8 cellular contexts compared by ENCODE assay signal in the genomic region with DNA sequence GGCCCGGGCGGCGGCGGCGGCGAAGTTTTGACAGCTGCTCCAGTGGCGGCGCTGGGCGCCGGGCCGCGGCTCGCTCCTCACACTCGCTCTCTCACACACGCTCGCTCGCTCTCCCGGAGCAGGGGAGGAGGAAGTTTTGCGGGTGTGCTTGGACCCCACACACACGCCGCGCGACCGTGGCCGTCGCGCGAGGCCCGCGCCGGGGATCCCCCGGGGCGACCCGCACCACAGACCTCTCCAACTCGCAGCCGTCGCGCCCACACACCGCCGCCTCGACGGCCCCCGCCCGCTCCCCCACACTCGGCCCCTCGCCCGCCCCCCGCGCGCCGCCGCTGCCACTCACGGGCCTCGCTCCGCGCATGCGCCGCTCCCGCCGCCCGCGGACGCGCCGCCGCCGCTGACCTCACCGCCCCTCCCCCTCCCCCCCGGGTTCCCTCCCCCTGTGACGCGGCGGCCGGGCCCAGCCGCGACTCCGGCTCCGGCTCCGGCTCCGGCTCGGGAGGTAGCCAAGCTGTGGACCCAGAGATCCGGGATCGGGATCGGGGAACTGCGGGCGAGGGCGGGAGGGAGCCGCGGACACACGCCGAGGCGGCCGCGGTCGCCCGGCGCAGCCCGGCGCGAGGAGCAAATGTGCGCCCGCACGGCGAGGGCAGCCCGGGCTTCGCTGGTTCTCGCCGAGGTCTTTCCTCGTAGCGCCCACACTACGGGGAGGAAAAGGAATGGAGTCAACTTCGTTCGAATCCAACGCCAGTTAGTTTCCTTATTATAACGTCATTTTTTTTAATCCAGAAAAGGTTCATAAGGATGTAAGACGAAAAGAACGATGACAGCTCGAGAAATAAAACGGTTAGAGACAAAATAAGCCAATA. TPM values are rescaled to one million over a fixed set of nuclear protein-coding genes. Genes with fewer than 3 reads are reported as not detected.
DNase-seq lines count a peak whose midpoint lies in the region; ATAC-seq and TF ChIP-seq lines count a peak whose summit lies in the region.

No MANE protein-coding gene starts in this region.

- H3K9me3 ChIP-seq in DND-41 (ENCODE audit: insufficient read depth, low read length, severe bottlenecking) (no peaks in the 10 kb centered on the region), Karpas-422 (ENCODE audit: low read length) (no peaks in the 10 kb centered on the region)

- H3K36me3 Mint-ChIP-seq in nephron (ENCODE audit: low read depth): no peaks in the 10 kb centered on the region

- H2AFZ ChIP-seq in DND-41 (ENCODE audit: low read depth, low read length) (peak overlapping the region; percentile 97), Karpas-422 (ENCODE audit: low read length) (no peak overlapping the region)

- H4K20me1 ChIP-seq in DND-41 (ENCODE audit: insufficient read depth, low read length): peaks cover 18% of the 10 kb centered on the region
- H4K20me1 ChIP-seq in Karpas-422 (ENCODE audit: insufficient read depth, low read depth, low read length): peaks cover 14% of the 10 kb centered on the region; the same call in 1 of the 2 replicates

- peaks cover 28% of the 10 kb centered on the region for H3K4me1 ChIP-seq in DND-41 (ENCODE audit: insufficient read depth, low read length)
- H3K4me1 ChIP-seq in Karpas-422 (ENCODE audit: low read length): peaks cover 31% of the 10 kb centered on the region

- peak; percentile 65 for ATAC-seq in DND-41 (ENCODE audit: insufficient read depth, low read depth)
- peak; percentile 47 for ATAC-seq in GM21786 (IDR thresholded peaks at IDR 0.05; ENCODE audit: unreplicated experiment)
- ATAC-seq in stimulated activated naive CD8-positive, alpha-beta T cell treated with anti-CD3 and anti-CD28 coated beads, Interleukin-15, Interleukin-2, amounts not matched to agents 100 U/mL and 50 U/mL, for 24 hours: peak; percentile 72

- H3K27me3 Mint-ChIP-seq in nephron (ENCODE audit: low read depth): no peaks in the 10 kb centered on the region

- H3K4me2 ChIP-seq in DND-41 (ENCODE audit: insufficient read depth, low read length) (peak overlapping the region; percentile 69), Karpas-422 (ENCODE audit: low read depth, low read length, poor library complexity, severe bottlenecking) (peak overlapping the region; percentile 65)

- peak overlapping the region; percentile 85 to 93 (median 92) for H3K4me3 Mint-ChIP-seq in nephron

- peaks cover 42% of the 10 kb centered on the region for H3K79me2 ChIP-seq in DND-41 (ENCODE audit: insufficient read depth, low read length)
- H3K79me2 ChIP-seq in Karpas-422 (ENCODE audit: low read length): peaks cover 31% of the 10 kb centered on the region

- H3K36me3 ChIP-seq in DND-41 (ENCODE audit: insufficient read depth, low read length): no peaks in the 10 kb centered on the region
- H3K36me3 ChIP-seq in Karpas-422 (ENCODE audit: insufficient read depth, low read length): no peaks in the 10 kb centered on the region

- H3K4me3 ChIP-seq in DND-41 (ENCODE audit: low read depth in 1 of 2, low read length in 2 of 2) (peak overlapping the region; percentile 81 to 86), Karpas-422 (ENCODE audit: low read length) (peak overlapping the region; percentile 68), fibroblast of the aortic adventitia (ENCODE audit: low read depth, low read length) (peak overlapping the region; percentile 68)

- H3K27ac ChIP-seq in DND-41 (ENCODE audit: low read length): peak overlapping the region; percentile 89
- no peak overlapping the region for H3K27ac ChIP-seq in Karpas-422 (ENCODE audit: low read length)

- no peaks in the 10 kb centered on the region for H3K9me2 ChIP-seq in Karpas-422 (replicated peaks; ENCODE audit: insufficient read depth, low read length)

- DNase-seq in DND-41 (peak; percentile 89), Karpas-422 (peak; percentile 95), RPMI8226 (peak; percentile 96), fibroblast of the aortic adventitia (ENCODE audit: low read depth) (peak; percentile 91)
- DNase-seq in activated effector memory CD4-positive, alpha-beta T cell treated with Interleukin-2 at 50 U/mL for 16 hours: peak; percentile 87
- peak; percentile 92 for DNase-seq in stimulated activated naive CD8-positive, alpha-beta T cell treated with anti-CD3 and anti-CD28 coated beads, Interleukin-15, Interleukin-2, amounts not matched to agents 100 U/mL and 50 U/mL, for 24 hours

- H3K4me1 Mint-ChIP-seq in nephron: peaks cover 32% of the 10 kb centered on the region

- H3K9ac ChIP-seq in DND-41 (ENCODE audit: low read depth, low read length) (peak overlapping the region; percentile 80), Karpas-422 (ENCODE audit: low read length) (peak overlapping the region; percentile 77)

- TF ChIP-seq CTCF in DND-41 (IDR thresholded peaks at IDR 0.05; ENCODE audit: borderline replicate concordance, extremely low read depth, low read length, poor library complexity, severe bottlenecking) (no peak), fibroblast of the aortic adventitia (IDR thresholded peaks at IDR 0.05; ENCODE audit: insufficient read depth, low read length) (no peak), nephron (IDR thresholded peaks at IDR 0.05; ENCODE audit: unreplicated experiment in 3 of 3) (no peak)

- peak overlapping the region; percentile 95 to 99 (median 97) for H3K27ac Mint-ChIP-seq in nephron

- H3K9me3 Mint-ChIP-seq in nephron: no peaks in the 10 kb centered on the region

- no peaks in the 10 kb centered on the region for H3K27me3 ChIP-seq in DND-41 (ENCODE audit: insufficient read depth, low read length, poor library complexity)
- H3K27me3 ChIP-seq in Karpas-422 (ENCODE audit: low read length): no peaks in the 10 kb centered on the region

RNA-seq across cellular contexts. Expression of a gene that starts 0.7 kb away (rescaled TPM):
- 55.2 and 70.7 TPM in 2 replicates for total RNA-seq in Karpas-422 (2014; rRNA removed; shearing (Covaris generic); ENCODE audit: low replicate concordance)
- 34.3 and 43.8 TPM in 2 replicates for total RNA-seq in fibroblast of the aortic adventitia (ENCODE audit: low replicate concordance)
